Comparison of ENCODE assay signal across 23 cellular contexts in the genomic region with DNA sequence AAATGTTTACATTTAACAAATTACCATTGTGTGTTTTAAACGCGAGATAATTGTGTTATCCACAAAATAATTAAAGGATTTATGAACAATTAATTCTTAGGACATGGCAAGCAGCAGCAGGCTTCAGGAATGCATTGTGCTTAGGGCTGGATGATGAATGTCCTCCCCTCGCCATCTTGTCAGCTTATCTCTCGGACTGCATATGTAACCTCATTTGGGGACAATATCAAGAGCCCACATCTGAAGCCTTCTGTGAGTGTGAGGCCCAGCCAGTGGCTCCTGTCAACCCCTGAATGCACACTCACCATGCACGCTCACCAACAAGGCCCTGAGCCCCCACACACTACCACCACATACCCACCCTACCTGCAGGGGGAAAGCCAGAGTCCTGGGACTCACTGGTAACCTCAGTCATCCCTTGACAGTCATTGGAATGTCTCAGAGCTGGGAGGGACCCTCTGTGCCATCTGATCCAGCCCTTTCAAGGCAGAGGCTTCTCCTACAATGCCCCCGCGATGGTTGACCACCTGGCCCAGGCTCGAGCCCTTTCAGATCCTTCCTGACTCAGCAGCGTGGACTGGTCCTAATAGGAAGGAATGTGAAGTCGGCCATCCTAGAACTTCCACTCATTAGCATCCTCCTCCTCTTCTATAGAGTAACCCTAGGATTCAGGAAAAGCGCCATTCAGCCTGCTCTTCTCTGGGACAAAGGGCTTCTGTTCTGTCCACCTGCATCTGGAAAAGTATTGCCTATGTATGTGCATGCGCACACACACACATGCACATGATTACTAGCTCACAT.
"Had no signal": no experiment of that assay in that cellular context is flagged by ENCODE, and none has a peak within 500 bp of the region (broad histone marks: within the 10 kb centered on the region; RNA-seq: fewer than 3 reads in every experiment).

No MANE protein-coding gene starts in this region.

- H3K4me1 ChIP-seq: foreskin keratinocyte, left ventricle myocardium inferior, lower lobe of right lung, neural progenitor cell, parathyroid adenoma, prostate gland, right lobe of liver, spleen, stomach, upper lobe of left lung had no signal

- H3K4me2 ChIP-seq: neural progenitor cell had no signal

- H3K36me3 Mint-ChIP-seq: immature natural killer cell; memory B cell; mesothelial cell of epicardium; natural killer cell treated with Interleukin-12 subunit alpha and Interleukin-12 subunit beta and Interleukin-15 and Interleukin-18, amount 100 ng/mL, for 72 hours; neural progenitor cell had no signal

- H3K27ac ChIP-seq: foreskin keratinocyte, left ventricle myocardium inferior, lower lobe of right lung, neural progenitor cell, parathyroid adenoma, prostate gland, right lobe of liver, spleen, stomach, thoracic aorta, upper lobe of left lung had no signal

- H3K9ac ChIP-seq: neural progenitor cell, parathyroid adenoma had no signal

- H3K9me3 Mint-ChIP-seq: central memory CD8-positive, alpha-beta T cell; effector memory CD8-positive, alpha-beta T cell; immature natural killer cell; memory B cell; mesothelial cell of epicardium; natural killer cell treated with Interleukin-12 subunit alpha and Interleukin-12 subunit beta and Interleukin-15 and Interleukin-18, amount 100 ng/mL, for 72 hours; neural progenitor cell had no signal

- H3K27me3 ChIP-seq: right lobe of liver, upper lobe of left lung had no signal

- H3K4me3 ChIP-seq: left ventricle myocardium inferior, lower lobe of right lung, neural progenitor cell, prostate gland, right lobe of liver, spleen, stomach, thoracic aorta, upper lobe of left lung had no signal

- H3K4me1 Mint-ChIP-seq: central memory CD8-positive, alpha-beta T cell; immature natural killer cell; mesothelial cell of epicardium; neural progenitor cell had no signal

- H3K79me2 ChIP-seq: parathyroid adenoma had no signal

- ATAC-seq: effector memory CD8-positive, alpha-beta T cell; foreskin keratinocyte; lower lobe of right lung; right lobe of liver had no signal

- DNase-seq: effector memory CD8-positive, alpha-beta T cell; foreskin keratinocyte; immature natural killer cell; left ventricle myocardium inferior; lower lobe of right lung; nucleus accumbens; right lobe of liver; spleen; stimulated activated CD4-positive, alpha-beta T cell treated with anti-CD3 and anti-CD28 coated beads, Interleukin-15, amount 100 ng/mL, for 24 hours; stimulated activated CD4-positive, alpha-beta T cell treated with anti-CD3 and anti-CD28 coated beads, Interleukin-2, amount 100 ng/mL, for 24 hours; stimulated activated CD4-positive, alpha-beta T cell treated with anti-CD3 and anti-CD28 coated beads, Interleukin-4, amount 100 ng/mL, for 4 hours; stimulated activated naive CD4-positive, alpha-beta T cell; stomach; substantia nigra had no signal

- H3K36me3 ChIP-seq: left ventricle myocardium inferior, lower lobe of right lung, neural progenitor cell, prostate gland, right lobe of liver, spleen, stomach, thoracic aorta, upper lobe of left lung had no signal

- H3K4me3 Mint-ChIP-seq: central memory CD8-positive, alpha-beta T cell; effector memory CD8-positive, alpha-beta T cell; immature natural killer cell; memory B cell; mesothelial cell of epicardium; natural killer cell treated with Interleukin-12 subunit alpha and Interleukin-12 subunit beta and Interleukin-15 and Interleukin-18, amount 100 ng/mL, for 72 hours; neural progenitor cell had no signal

- H3K9me3 ChIP-seq: left ventricle myocardium inferior, lower lobe of right lung, prostate gland, right lobe of liver, spleen, stomach, thoracic aorta, upper lobe of left lung had no signal

- H2AFZ ChIP-seq: neural progenitor cell, parathyroid adenoma had no signal

- H3K27ac Mint-ChIP-seq: effector memory CD8-positive, alpha-beta T cell; immature natural killer cell; memory B cell; mesothelial cell of epicardium; natural killer cell treated with Interleukin-12 subunit alpha and Interleukin-12 subunit beta and Interleukin-15 and Interleukin-18, amount 100 ng/mL, for 72 hours; neural progenitor cell had no signal
